Comparison of ENCODE assay signal across 24 cellular contexts in genomic region chr7:2993868-2994267, GRCh38.
DNase-seq lines count a peak whose midpoint lies in the region; ATAC-seq and TF ChIP-seq lines count a peak whose summit lies in the region.
"Had no signal": no experiment of that assay in that cellular context is flagged by ENCODE, and none has a peak within 500 bp of the region (broad histone marks: within the 10 kb centered on the region; RNA-seq: fewer than 3 reads in every experiment).

No MANE protein-coding gene starts in this region.

- no peak overlapping the region for H3K4me3 ChIP-seq in RWPE2 (ENCODE audit: severe bottlenecking)
- H3K4me3 ChIP-seq: heart right ventricle, pancreas, thoracic aorta had no signal

- H3K27me3 ChIP-seq in RWPE2 (ENCODE audit: insufficient read depth, poor library complexity, severe bottlenecking) = no peaks in the 10 kb centered on the region
- H3K27me3 ChIP-seq: brain microvascular endothelial cell, heart right ventricle, pancreas had no signal

- H3K27ac ChIP-seq in RWPE2 (ENCODE audit: poor library complexity, severe bottlenecking) = no peak overlapping the region
- H3K27ac ChIP-seq: brain microvascular endothelial cell, heart right ventricle, pancreas, thoracic aorta had no signal

- no peak for TF ChIP-seq CTCF in RWPE2 (IDR thresholded peaks at IDR 0.05; ENCODE audit: poor library complexity, severe bottlenecking)

- no peaks in the 10 kb centered on the region for H3K36me3 ChIP-seq in RWPE2 (ENCODE audit: low read depth)
- H3K36me3 ChIP-seq: brain microvascular endothelial cell, heart right ventricle, pancreas, thoracic aorta had no signal

- DNase-seq in RWPE2 (ENCODE audit: low spot score) (no peak), kidney tubule cell (ENCODE audit: low spot score) (peak; percentile 72), NCI-H2081 treated with DMSO at 0.1 percent for 48 hours (lab: John Stamatoyannopoulos, UW) (no peak), NCI-H82 treated with DMSO at 0.1 percent for 48 hours (lab: John Stamatoyannopoulos, UW; ENCODE audit: unreplicated experiment) (no peak)
- no peak for DNase-seq in stimulated activated effector memory CD8-positive, alpha-beta T cell treated with anti-CD3 and anti-CD28 coated beads, Interleukin-12 subunit alpha, Interleukin-12 subunit beta, amount 100 ng/mL, for 72 hours (ENCODE audit: low spot score in 2 of 2)
- DNase-seq: activated CD4-positive, alpha-beta T cell treated with anti-CD3 and anti-CD28 coated beads for 4 hours; activated naive CD8-positive, alpha-beta T cell treated with anti-CD3 and anti-CD28 coated beads, Interleukin-2, amount 10 ng/mL, durations not matched to agents 7 days and 5 days; brain microvascular endothelial cell; cortex of kidney; H7; heart right ventricle; immature natural killer cell; KG1; naive B cell; NCI-H2029; NCI-H510A; SHP77; SW 1271 had no signal

- peak; percentile 70; the same call in 1 of the 2 replicates for TF ChIP-seq EP300 in Ishikawa (IDR thresholded peaks at IDR 0.05; ENCODE audit: borderline replicate concordance)

- H3K27ac Mint-ChIP-seq in stimulated activated effector memory CD8-positive, alpha-beta T cell treated with anti-CD3 and anti-CD28 coated beads, Interleukin-12 subunit alpha, Interleukin-12 subunit beta, amount 100 ng/mL, for 72 hours = peak overlapping the region; percentile 26
- H3K27ac Mint-ChIP-seq: activated naive CD8-positive, alpha-beta T cell treated with anti-CD3 and anti-CD28 coated beads, Interleukin-2, amount 10 ng/mL, durations not matched to agents 7 days and 5 days; activated T-helper 1 cell treated with anti-CD3 and anti-CD28 coated beads, Interleukin-12 subunit alpha, Interleukin-12 subunit beta, Interleukin-2, Interleukin-4 antibody, amounts not matched to agents 30 ng/mL and 10 ng/mL and 1 ng/mL, durations not matched to agents 14 hours and 24 hours and 36 hours had no signal

- peaks cover 48% of the 10 kb centered on the region for H3K36me3 Mint-ChIP-seq in stimulated activated effector memory CD8-positive, alpha-beta T cell treated with anti-CD3 and anti-CD28 coated beads, Interleukin-12 subunit alpha, Interleukin-12 subunit beta, amount 100 ng/mL, for 72 hours

- no peak; the same call in 1 of the 2 replicates for TF ChIP-seq RAD21 in Ishikawa (IDR thresholded peaks at IDR 0.05; ENCODE audit: low read depth)

- ATAC-seq in RWPE2 (ENCODE audit: low read depth) (0 out of 3 replicates have a peak, but pooled peaks have one; percentile 35), HG03457 (IDR thresholded peaks at IDR 0.05; ENCODE audit: unreplicated experiment) (no peak)
- no peak for ATAC-seq in stimulated activated effector memory CD8-positive, alpha-beta T cell treated with anti-CD3 and anti-CD28 coated beads, Interleukin-12 subunit alpha, Interleukin-12 subunit beta, amount 100 ng/mL, for 72 hours
- ATAC-seq: heart right ventricle, pancreas, sciatic nerve had no signal

- no peaks in the 10 kb centered on the region for H3K4me1 ChIP-seq in RWPE2 (ENCODE audit: insufficient read depth, poor library complexity, severe bottlenecking)
- H3K4me1 ChIP-seq: heart right ventricle, pancreas had no signal

- H3K4me3 Mint-ChIP-seq in stimulated activated effector memory CD8-positive, alpha-beta T cell treated with anti-CD3 and anti-CD28 coated beads, Interleukin-12 subunit alpha, Interleukin-12 subunit beta, amount 100 ng/mL, for 72 hours = no peak overlapping the region
- H3K4me3 Mint-ChIP-seq: activated naive CD8-positive, alpha-beta T cell treated with anti-CD3 and anti-CD28 coated beads, Interleukin-2, amount 10 ng/mL, durations not matched to agents 7 days and 5 days; activated T-helper 1 cell treated with anti-CD3 and anti-CD28 coated beads, Interleukin-12 subunit alpha, Interleukin-12 subunit beta, Interleukin-2, Interleukin-4 antibody, amounts not matched to agents 30 ng/mL and 10 ng/mL and 1 ng/mL, durations not matched to agents 14 hours and 24 hours and 36 hours; immature natural killer cell; naive B cell had no signal

- no peaks in the 10 kb centered on the region for H3K9me3 ChIP-seq in RWPE2 (ENCODE audit: severe bottlenecking)
- H3K9me3 ChIP-seq: pancreas, thoracic aorta had no signal

- H3K4me1 Mint-ChIP-seq in stimulated activated effector memory CD8-positive, alpha-beta T cell treated with anti-CD3 and anti-CD28 coated beads, Interleukin-12 subunit alpha, Interleukin-12 subunit beta, amount 100 ng/mL, for 72 hours = peaks cover 31% of the 10 kb centered on the region

- peaks cover 11% of the 10 kb centered on the region for H3K9me3 Mint-ChIP-seq in stimulated activated effector memory CD8-positive, alpha-beta T cell treated with anti-CD3 and anti-CD28 coated beads, Interleukin-12 subunit alpha, Interleukin-12 subunit beta, amount 100 ng/mL, for 72 hours

TF ChIP-seq in Ishikawa, 13 proteins besides CTCF, POLR2A, EP300 and RAD21:
- TF ChIP-seq CREB1 (IDR thresholded peaks at IDR 0.05; ENCODE audit: low read depth) = no peak
- peak; percentile 67 for TF ChIP-seq MAX (IDR thresholded peaks at IDR 0.05)
- TF ChIP-seq EGR1 (IDR thresholded peaks at IDR 0.05) = no peak
- TF ChIP-seq USF1 (IDR thresholded peaks at IDR 0.05) = peak; percentile 9; the same call in 1 of the 2 replicates
- peak; percentile 91 for TF ChIP-seq TCF12 (IDR thresholded peaks at IDR 0.05; ENCODE audit: low read depth)
- peak; percentile 83 for TF ChIP-seq TEAD4 (IDR thresholded peaks at IDR 0.05)
- TF ChIP-seq NFIC (IDR thresholded peaks at IDR 0.05) = peak; percentile 80
